In the genomic region with DNA sequence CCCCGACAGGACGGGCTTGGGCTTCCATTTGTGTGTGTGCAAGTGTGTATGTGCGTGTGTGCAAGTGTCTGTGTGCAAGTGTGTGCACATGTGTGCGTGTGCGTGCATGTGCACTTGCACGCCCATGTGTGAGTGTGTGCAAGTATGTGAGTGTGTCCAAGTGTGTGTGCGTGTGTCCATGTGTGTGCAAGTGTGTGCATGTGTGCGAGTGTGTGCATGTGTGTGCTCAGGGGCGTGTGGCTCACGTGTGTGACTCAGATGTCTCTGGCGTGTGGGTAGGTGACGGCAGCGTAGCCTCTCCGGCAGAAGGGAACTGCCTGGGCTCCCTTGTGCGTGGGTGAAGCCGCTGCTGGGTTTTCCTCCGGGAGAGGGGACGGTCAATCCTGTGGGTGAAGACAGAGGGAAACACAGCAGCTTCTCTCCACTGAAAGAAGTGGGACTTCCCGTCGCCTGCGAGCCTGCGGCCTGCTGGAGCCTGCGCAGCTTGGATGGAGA, we compare ENCODE assay signal across 12 cellular contexts. TPM values are rescaled to one million over a fixed set of nuclear protein-coding genes. Genes with fewer than 3 reads are reported as not detected.
A peak's percentile ranks its signal among the peaks of the same experiment; 100 is the strongest.
DNase-seq lines count a peak whose midpoint lies in the region; ATAC-seq and TF ChIP-seq lines count a peak whose summit lies in the region.
"Had no signal": no experiment of that assay in that cellular context is flagged by ENCODE, and none has a peak within 500 bp of the region (broad histone marks: within the 10 kb centered on the region; RNA-seq: fewer than 3 reads in every experiment).

No MANE protein-coding gene starts in this region.

- H3K4me1 ChIP-seq in iPS-18a (ENCODE audit: control insufficient read depth, low read depth, low read length) = no peaks in the 10 kb centered on the region

- peaks cover 20% of the 10 kb centered on the region for H3K27me3 Mint-ChIP-seq in activated T-cell treated with anti-CD3 and anti-CD28 coated beads, Interleukin-2, amount 50 U/mL, for 72 hours (ENCODE audit: low read depth)
- H3K27me3 Mint-ChIP-seq in activated B cell treated with CpG ODN at 0.5 μM for 24 hours = peaks cover 9% of the 10 kb centered on the region
- peaks cover 30 to 46% of the 10 kb centered on the region in 2 donors for H3K27me3 Mint-ChIP-seq in stimulated activated naive B cell treated with anti-CD40 and anti-IgM and Interleukin-4, amounts not matched to agents 10 μg/mL and 1 μg/mL and 100 μg/mL, for 72 hours

- H3K27ac ChIP-seq in iPS-18a (ENCODE audit: low read length) = no peak overlapping the region

- CTCF ChIA-PET in activated B cell treated with CpG ODN at 0.5 μM for 24 hours (lab: Charles Lee) = interaction anchor here (1.7 to 2.8 kb wide), 2 partner anchors 130 to 537 kb away, joined by 3 to 20 read pairs; partner anchors contain the start of gene PYCARD

- no peak overlapping the region for H3K9ac ChIP-seq in iPS-18a (ENCODE audit: low read length)

- no peak for ATAC-seq in activated T-cell treated with anti-CD3 and anti-CD28 coated beads, Interleukin-2, amount 50 U/mL, for 72 hours (replicated peaks in 1 of 2)
- ATAC-seq in activated B cell treated with CpG ODN at 0.5 μM for 24 hours (ENCODE audit: low read depth) = no peak
- no peak for ATAC-seq in stimulated activated naive B cell treated with anti-CD40 and anti-IgM and Interleukin-4, amounts not matched to agents 10 μg/mL and 1 μg/mL and 100 μg/mL, for 72 hours (replicated peaks)
- ATAC-seq in HG02571 (IDR thresholded peaks at IDR 0.05; ENCODE audit: unreplicated experiment) = no peak
- no peak for ATAC-seq in GM18867 (IDR thresholded peaks at IDR 0.05; ENCODE audit: unreplicated experiment)
- ATAC-seq: HCT116 had no signal

- H3K27ac Mint-ChIP-seq in activated T-cell treated with anti-CD3 and anti-CD28 coated beads, Interleukin-2, amount 50 U/mL, for 72 hours = no peak overlapping the region
- no peak overlapping the region for H3K27ac Mint-ChIP-seq in activated B cell treated with CpG ODN at 0.5 μM for 24 hours
- H3K27ac Mint-ChIP-seq in stimulated activated naive B cell treated with anti-CD40 and anti-IgM and Interleukin-4, amounts not matched to agents 10 μg/mL and 1 μg/mL and 100 μg/mL, for 72 hours = peak overlapping the region; percentile 15

- peaks cover 38% of the 10 kb centered on the region for H3K27me3 ChIP-seq in iPS-18a (ENCODE audit: control insufficient read depth, insufficient read depth, low read length)

- H3K4me3 Mint-ChIP-seq in activated T-cell treated with anti-CD3 and anti-CD28 coated beads, Interleukin-2, amount 50 U/mL, for 72 hours = peak overlapping the region; percentile 86 to 88
- peak overlapping the region; percentile 82 for H3K4me3 Mint-ChIP-seq in activated B cell treated with CpG ODN at 0.5 μM for 24 hours
- H3K4me3 Mint-ChIP-seq in stimulated activated naive B cell treated with anti-CD40 and anti-IgM and Interleukin-4, amounts not matched to agents 10 μg/mL and 1 μg/mL and 100 μg/mL, for 72 hours = peak overlapping the region; percentile 69 to 76

- peaks cover 22% of the 10 kb centered on the region for H3K4me1 Mint-ChIP-seq in activated T-cell treated with anti-CD3 and anti-CD28 coated beads, Interleukin-2, amount 50 U/mL, for 72 hours (ENCODE audit: low read depth)
- H3K4me1 Mint-ChIP-seq in activated B cell treated with CpG ODN at 0.5 μM for 24 hours = peaks cover 15% of the 10 kb centered on the region
- H3K4me1 Mint-ChIP-seq in stimulated activated naive B cell treated with anti-CD40 and anti-IgM and Interleukin-4, amounts not matched to agents 10 μg/mL and 1 μg/mL and 100 μg/mL, for 72 hours = peaks cover 18 to 20% of the 10 kb centered on the region in 2 donors

- H3K9me3 Mint-ChIP-seq in activated T-cell treated with anti-CD3 and anti-CD28 coated beads, Interleukin-2, amount 50 U/mL, for 72 hours = no peaks in the 10 kb centered on the region
- H3K9me3 Mint-ChIP-seq in activated B cell treated with CpG ODN at 0.5 μM for 24 hours = no peaks in the 10 kb centered on the region
- no peaks in the 10 kb centered on the region for H3K9me3 Mint-ChIP-seq in stimulated activated naive B cell treated with anti-CD40 and anti-IgM and Interleukin-4, amounts not matched to agents 10 μg/mL and 1 μg/mL and 100 μg/mL, for 72 hours

- peak overlapping the region; percentile 39 for H3K4me3 ChIP-seq in iPS-18a (ENCODE audit: low read length)

- peaks cover 2 to 3% of the 10 kb centered on the region in 2 donors for H3K36me3 Mint-ChIP-seq in activated T-cell treated with anti-CD3 and anti-CD28 coated beads, Interleukin-2, amount 50 U/mL, for 72 hours (ENCODE audit: insufficient read depth in 2 of 2)
- H3K36me3 Mint-ChIP-seq in activated B cell treated with CpG ODN at 0.5 μM for 24 hours (ENCODE audit: low read depth) = peaks cover 8% of the 10 kb centered on the region
- peaks cover 0 to 9% of the 10 kb centered on the region in 2 donors for H3K36me3 Mint-ChIP-seq in stimulated activated naive B cell treated with anti-CD40 and anti-IgM and Interleukin-4, amounts not matched to agents 10 μg/mL and 1 μg/mL and 100 μg/mL, for 72 hours

- no peak for DNase-seq in activated T-cell treated with anti-CD3 and anti-CD28 coated beads, Interleukin-2, amount 50 U/mL, for 72 hours
- no peak for DNase-seq in activated T-cell treated with anti-CD3 and anti-CD28 coated beads, Interleukin-2, amount 50 U/mL, for 48 hours
- DNase-seq in activated B cell treated with CpG ODN at 0.5 μM for 24 hours = no peak
- no peak for DNase-seq in stimulated activated naive B cell treated with anti-CD40 and anti-IgM and Interleukin-4, amounts not matched to agents 10 μg/mL and 1 μg/mL and 100 μg/mL, for 72 hours
- DNase-seq in COR-L47 (lab: John Stamatoyannopoulos, UW) = no peak
- DNase-seq: hippocampal formation, NCI-H510A treated with DMSO at 0.1 percent for 48 hours, SHP77 treated with DMSO at 0.1 percent for 48 hours had no signal

- TF ChIP-seq CTCF in activated B cell treated with CpG ODN at 0.5 μM for 24 hours (IDR thresholded peaks at IDR 0.05) = no peak

- POLR2A ChIA-PET in activated B cell treated with CpG ODN at 0.5 μM for 24 hours (lab: Charles Lee) = interaction anchor here (0.6 to 2.3 kb wide), 4 partner anchors 130 to 546 kb away, joined by 4 to 13 read pairs (median 4); partner anchors contain the start of genes FUS and PYCARD

- intact Hi-C loops in activated B cell treated with CpG ODN at 0.5 μM for 24 hours (cut with micrococcal nuclease) = loop anchor here (2.0 to 10.0 kb wide), 4 partner anchors 19 to 535 kb away; partner anchors contain the start of gene KAT8

- no peaks in the 10 kb centered on the region for H3K36me3 ChIP-seq in iPS-18a (ENCODE audit: control insufficient read depth, low read depth, low read length)

- no peaks in the 10 kb centered on the region for H3K9me3 ChIP-seq in iPS-18a (ENCODE audit: control insufficient read depth, low read depth, low read length)

RNA-seq across cellular contexts. Expression of gene ITGAX, which starts 23.1 kb away (rescaled TPM):
- 100 to 1,000 TPM in 1 of 2 donors, 10 to 100 TPM in 1; 79.3 to 146 TPM for total RNA-seq in activated T-cell treated with anti-CD3 and anti-CD28 coated beads, Interleukin-2, amount 50 U/mL, for 72 hours
- 81.9 and 100 TPM in 2 replicates for total RNA-seq in activated B cell treated with CpG ODN at 0.5 μM for 24 hours
